In the genomic region with DNA sequence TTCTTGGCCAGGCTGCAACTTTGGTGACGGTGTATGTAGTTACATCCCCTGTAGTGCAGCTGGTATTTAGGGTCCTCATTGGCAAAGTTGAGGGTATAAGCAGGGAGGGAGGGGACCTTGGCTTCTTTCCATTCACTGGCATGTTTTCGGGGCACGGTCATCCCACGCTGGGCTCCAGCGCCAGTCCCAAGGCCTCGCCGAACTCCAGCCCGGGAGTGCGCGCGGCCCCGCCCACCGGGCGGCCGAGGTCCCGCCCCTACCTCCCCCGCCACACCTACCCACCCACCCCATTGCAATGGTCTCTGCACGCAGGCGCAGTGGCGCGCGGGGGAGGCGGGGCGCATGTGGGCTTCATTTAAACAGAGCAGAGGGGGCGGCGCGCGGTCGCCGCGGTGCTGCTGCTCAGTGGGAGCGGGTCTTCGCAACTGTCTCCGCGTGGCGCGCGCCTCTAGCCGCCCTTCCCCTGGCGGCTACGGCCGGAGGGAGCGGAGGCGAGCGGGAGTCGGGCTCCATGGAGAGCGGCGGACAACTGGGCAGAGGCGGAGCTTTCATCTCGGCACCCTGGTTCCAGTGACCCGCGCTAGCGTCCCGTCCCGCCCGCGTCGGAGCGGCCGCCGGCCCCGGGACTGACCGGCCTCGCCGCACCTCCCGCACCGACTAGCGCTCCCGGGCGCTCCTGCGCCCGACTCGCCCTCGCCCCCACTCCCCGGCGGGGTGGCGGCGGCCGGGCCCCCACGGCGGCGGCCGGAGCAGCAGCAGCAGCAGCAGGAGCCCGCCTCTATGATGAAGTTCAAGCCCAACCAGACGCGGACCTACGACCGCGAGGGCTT, we compare ENCODE assay signal across 8 cellular contexts. TPM values are rescaled to one million over a fixed set of nuclear protein-coding genes. Genes with fewer than 3 reads are reported as not detected.
DNase-seq lines count a peak whose midpoint lies in the region; ATAC-seq and TF ChIP-seq lines count a peak whose summit lies in the region.
"Not testable (repeated sequence)": the region's sequence is repeated elsewhere in the genome, so short reads cannot be mapped to it uniquely, and the experiment has no call there.

A gene (plus strand): TSS at position 383 of the 830 bp plus-strand sequence. CDS start 398 bp downstream, at position 781.

- CTCF ChIA-PET in HEK293T (lab: Yijun Ruan, JAX) = not testable (repeated sequence)

- H3K27me3 ChIP-seq in SJSA1 (replicated peaks); foreskin keratinocyte; neuronal stem cell (ENCODE audit: control insufficient read depth in 3 of 3, insufficient read depth in 3 of 3, low read depth in 1 of 3, low read length in 3 of 3); subcutaneous abdominal adipose tissue (ENCODE audit: control insufficient read depth in 5 of 5, insufficient read depth in 4 of 5, low read length in 5 of 5): not testable (repeated sequence)

- H3K36me3 ChIP-seq in SJSA1; neuronal stem cell (replicated peaks in 1 of 2; ENCODE audit: control insufficient read depth in 2 of 2, insufficient read depth in 2 of 2, low read length in 2 of 2); subcutaneous abdominal adipose tissue (ENCODE audit: control insufficient read depth in 5 of 5, insufficient read depth in 5 of 5, low read length in 5 of 5): not testable (repeated sequence)

- not testable (repeated sequence) for H3K4ac ChIP-seq in neuronal stem cell (ENCODE audit: low read length)

- H3K4me3 ChIP-seq in SJSA1 (peak within 1 kb of the TSS; percentile 66), neuronal stem cell (ENCODE audit: low read length in 2 of 2) (peak within 1 kb of the TSS; percentile 65 to 90), subcutaneous abdominal adipose tissue (ENCODE audit: low read depth in 1 of 5, low read length in 5 of 5) (peak within 1 kb of the TSS; percentile 89 to 100 (median 93))

- peak within 1 kb of the TSS; percentile 72 for H3K4me2 ChIP-seq in neuronal stem cell (ENCODE audit: insufficient read depth, low read length, poor library complexity, severe bottlenecking)

- H3K23ac ChIP-seq in neuronal stem cell (ENCODE audit: low read depth, low read length, poor library complexity) = peak within 1 kb of the TSS; percentile 99

- not testable (repeated sequence) for H4K8ac ChIP-seq in neuronal stem cell (ENCODE audit: low read depth, low read length)

- TF ChIP-seq CTCF in foreskin keratinocyte (conservative IDR thresholded peaks at IDR 0.05) = not testable (repeated sequence)

- H3K79me1 ChIP-seq in neuronal stem cell (ENCODE audit: low read depth, low read length) = not testable (repeated sequence)

- peak within 1 kb of the TSS; percentile 93 for H3K18ac ChIP-seq in neuronal stem cell (ENCODE audit: low read length)

- no CpG with 5 or more reads among the region's 89 CpGs for WGBS in neuronal stem cell (ENCODE audit: extremely low coverage in 2 of 2, insufficient read length in 2 of 2, insufficient replicate concordance in 1 of 2), 2 donors

- peak within 1 kb of the TSS; percentile 68 for H2BK5ac ChIP-seq in neuronal stem cell (ENCODE audit: low read length)

- H4K91ac ChIP-seq in neuronal stem cell (ENCODE audit: low read depth, low read length, poor library complexity) = not testable (repeated sequence)

- DNase-seq in GDM1 (lab: John Stamatoyannopoulos, UW) (peak; percentile 89), HEK293T (ENCODE audit: extremely low spot score) (peak; percentile 96), MV-4-11 (lab: John Stamatoyannopoulos, UW) (peak; percentile 87), SJSA1 (ENCODE audit: low read depth in 1 of 2, low spot score in 2 of 2) (peak; percentile 91 to 96), foreskin keratinocyte (peak; percentile 66 to 86), neuronal stem cell (ENCODE audit: low spot score) (peak; percentile 96)
- DNase-seq in activated gamma-delta T cell treated with anti-CD3 and anti-CD28 coated beads, Interleukin-2, amount 50 U/mL, for 16 hours (ENCODE audit: low read depth) = peak; percentile 95

- peak within 1 kb of the TSS; percentile 47 for H3K14ac ChIP-seq in neuronal stem cell (ENCODE audit: low read length)

- H3K27ac ChIP-seq in SJSA1 = peak within 1 kb of the TSS; percentile 45
- H3K27ac ChIP-seq in foreskin keratinocyte = peak within 1 kb of the TSS; percentile 87
- peak within 1 kb of the TSS; percentile 80 for H3K27ac ChIP-seq in neuronal stem cell (replicated peaks; ENCODE audit: low read length)
- H3K27ac ChIP-seq in subcutaneous abdominal adipose tissue (ENCODE audit: low read depth, low read length) = peak within 1 kb of the TSS; percentile 95

- H2AK5ac ChIP-seq in neuronal stem cell (ENCODE audit: low read depth, low read length) = not testable (repeated sequence)

- ATAC-seq in foreskin keratinocyte = peak; percentile 80

- H2BK15ac ChIP-seq in neuronal stem cell (ENCODE audit: low read length) = not testable (repeated sequence)

- POLR2A ChIA-PET in HEK293T (lab: Yijun Ruan, JAX) = interaction anchor here (1.1 kb wide), 1 partner anchor 451 kb away, joined by 3 read pairs; no protein-coding TSS in a partner anchor

- H3K9ac ChIP-seq in neuronal stem cell (ENCODE audit: low read depth, low read length, poor library complexity) (peak within 1 kb of the TSS; percentile 71), subcutaneous abdominal adipose tissue (ENCODE audit: low read length in 5 of 5) (peak within 1 kb of the TSS; percentile 78 to 96 (median 92))

- H3K4me1 ChIP-seq in SJSA1 (replicated peaks) (peaks cover 23% of the 10 kb centered on the region), foreskin keratinocyte (peaks cover 11% of the 10 kb centered on the region), neuronal stem cell (ENCODE audit: control insufficient read depth in 2 of 2, insufficient read depth in 1 of 2, low read depth in 1 of 2, low read length in 2 of 2) (peaks cover 14 to 15% of the 10 kb centered on the region in 2 donors), subcutaneous abdominal adipose tissue (ENCODE audit: control insufficient read depth in 5 of 5, insufficient read depth in 5 of 5, low read length in 5 of 5) (peaks cover 5 to 82% (median 73%) of the 10 kb centered on the region in 5 donors)

- H2BK12ac ChIP-seq in neuronal stem cell (ENCODE audit: low read length) = not testable (repeated sequence)

- H3K9me3 ChIP-seq in SJSA1 (replicated peaks); neuronal stem cell (replicated peaks in 1 of 2; ENCODE audit: control insufficient read depth in 2 of 2, insufficient read depth in 1 of 2, low read depth in 1 of 2, low read length in 2 of 2); subcutaneous abdominal adipose tissue (ENCODE audit: control insufficient read depth in 5 of 5, low read length in 5 of 5): not testable (repeated sequence)

- peak within 1 kb of the TSS; percentile 86 for H2AFZ ChIP-seq in neuronal stem cell (ENCODE audit: low read length)

- not testable (repeated sequence) for H2BK120ac ChIP-seq in neuronal stem cell (ENCODE audit: low read depth, low read length)

TF ChIP-seq in HEK293T, 16 proteins besides CTCF, POLR2A, EP300 and RAD21:
- peak; percentile 54 for TF ChIP-seq L3MBTL2 (conservative IDR thresholded peaks at IDR 0.05)

RNA-seq across cellular contexts. Expression of the gene that starts here (rescaled TPM):
- 33.8 and 41.2 TPM in 2 replicates for total RNA-seq in SJSA1 (2014; rRNA removed; shearing (Covaris generic))
- total RNA-seq in foreskin keratinocyte = 38.4 and 39.7 TPM in 2 replicates
- 16.4 and 18.2 TPM in 2 replicates for polyA plus RNA-seq in foreskin keratinocyte
- 42.1 TPM for polyA plus RNA-seq in neuronal stem cell (2013, experiment 1 of 2)
- polyA plus RNA-seq in neuronal stem cell (2013, experiment 2 of 2) = 44.5 TPM

Comparison
In these comparisons a context has a peak if more than half of its experiments do, and no peak if none do; other contexts are left out.
1. Peak in every context shown above with its lines: DNase-seq, ATAC-seq, H3K4me3 ChIP-seq and H3K27ac ChIP-seq.
2. H3K27ac ChIP-seq: peak in every context shown above with its lines; median percentile 95 in subcutaneous abdominal adipose tissue; 87 in foreskin keratinocyte; 80 in neuronal stem cell; 45 in SJSA1.